ENCODE assay signal across 8 cellular contexts in genomic region chr16:6643083-6643686, GRCh38.
A peak's percentile ranks its signal among the peaks of the same experiment; 100 is the strongest.
DNase-seq lines count a peak whose midpoint lies in the region; ATAC-seq, FAIRE-seq and TF ChIP-seq lines count a peak whose summit lies in the region.

No MANE protein-coding gene starts in this region.

- peak; percentile 76 for ATAC-seq in left lung

- FAIRE-seq in bronchial epithelial cell (lab: Jason Lieb, UNC): no peak

- DNase-seq in DMS 273 (lab: John Stamatoyannopoulos, UW; ENCODE audit: unreplicated experiment) (peak; percentile 73), DMS 273 treated with DMSO at 0.1 percent for 48 hours (lab: John Stamatoyannopoulos, UW) (no peak), KG1 (lab: John Stamatoyannopoulos, UW) (peak; percentile 33), bronchial epithelial cell (ENCODE audit: low read depth) (peak; percentile 54), left lung (no peak), NCI-H526 treated with DMSO at 0.1 percent for 48 hours (lab: John Stamatoyannopoulos, UW) (no peak)
- DNase-seq in stimulated activated CD4-positive, alpha-beta T cell treated with anti-CD3 and anti-CD28 coated beads, TNF-alpha, amount 100 ng/mL, for 48 hours (ENCODE audit: low read depth in 3 of 3): peak in 2 of 3 donors; percentile 10 to 35

- H3K4me2 ChIP-seq in SU-DHL-6 (ENCODE audit: low read depth, low read length, poor library complexity, severe bottlenecking): no peak overlapping the region

- no peaks in the 10 kb centered on the region for H3K4me1 ChIP-seq in left lung

- no peak overlapping the region for H3K4me3 ChIP-seq in SU-DHL-6 (ENCODE audit: insufficient read depth, low read length, poor library complexity, severe bottlenecking)
- no peak overlapping the region for H3K4me3 ChIP-seq in bronchial epithelial cell (ENCODE audit: low read depth, low read length)
- H3K4me3 ChIP-seq in left lung: no peak overlapping the region

- H3K36me3 ChIP-seq in SU-DHL-6 (ENCODE audit: low read length) (no peaks in the 10 kb centered on the region), bronchial epithelial cell (ENCODE audit: control insufficient read depth, insufficient read depth, low read length) (no peaks in the 10 kb centered on the region), left lung (no peaks in the 10 kb centered on the region)

- H3K9me3 ChIP-seq in SU-DHL-6 (ENCODE audit: insufficient read depth, low read length): no peaks in the 10 kb centered on the region
- H3K9me3 ChIP-seq in left lung: no peaks in the 10 kb centered on the region

- H3K27ac ChIP-seq in SU-DHL-6 (ENCODE audit: low read depth, low read length) (no peak overlapping the region), left lung (no peak overlapping the region)

- H3K27me3 ChIP-seq in SU-DHL-6 (ENCODE audit: low read length): no peaks in the 10 kb centered on the region
- no peaks in the 10 kb centered on the region for H3K27me3 ChIP-seq in bronchial epithelial cell (ENCODE audit: control insufficient read depth, insufficient read depth, low read length)
- H3K27me3 ChIP-seq in left lung: peaks cover 0 to 42% of the 10 kb centered on the region in 2 donors

- no peaks in the 10 kb centered on the region for H4K20me1 ChIP-seq in SU-DHL-6 (ENCODE audit: low read depth, low read length)

- no peak overlapping the region for H2AFZ ChIP-seq in SU-DHL-6 (ENCODE audit: low read depth, low read length, severe bottlenecking)

- TF ChIP-seq CTCF in SU-DHL-6 (IDR thresholded peaks at IDR 0.05; ENCODE audit: insufficient read depth, low read length, poor library complexity, severe bottlenecking) (peak; percentile 66), bronchial epithelial cell (IDR thresholded peaks at IDR 0.05; ENCODE audit: insufficient read depth, low read length, severe bottlenecking) (peak; percentile 59), left lung (IDR thresholded peaks at IDR 0.05) (peak; percentile 70 to 72)

- H3K79me2 ChIP-seq in SU-DHL-6 (ENCODE audit: insufficient read depth, low read length): no peaks in the 10 kb centered on the region

- no peaks in the 10 kb centered on the region for H3F3A ChIP-seq in SU-DHL-6 (ENCODE audit: insufficient read depth)

- H3K9ac ChIP-seq in SU-DHL-6 (ENCODE audit: low read length): no peak overlapping the region

- no peaks in the 10 kb centered on the region for H3K9me2 ChIP-seq in SU-DHL-6 (replicated peaks; ENCODE audit: insufficient read depth, low read length)

- intact Hi-C loops in left lung (cut with DNase I): no loop called here

Comparison
In these comparisons a context has a peak if more than half of its experiments do, and no peak if none do; other contexts are left out.
1. DNase-seq: peak in DMS 273 (single experiment), KG1 (single experiment), bronchial epithelial cell (single experiment) and stimulated activated CD4-positive, alpha-beta T cell treated with anti-CD3 and anti-CD28 coated beads, TNF-alpha, amount 100 ng/mL, for 48 hours (2 of 3); none in DMS 273 treated with DMSO at 0.1 percent for 48 hours (single experiment), left lung (0 of 2) and NCI-H526 treated with DMSO at 0.1 percent for 48 hours (single experiment).
2. Peak in every context shown above with its lines, with median percentiles within 50 percentile points of each other: CTCF ChIP-seq.